ENCODE assay signal across 1 cellular context in the genomic region with DNA sequence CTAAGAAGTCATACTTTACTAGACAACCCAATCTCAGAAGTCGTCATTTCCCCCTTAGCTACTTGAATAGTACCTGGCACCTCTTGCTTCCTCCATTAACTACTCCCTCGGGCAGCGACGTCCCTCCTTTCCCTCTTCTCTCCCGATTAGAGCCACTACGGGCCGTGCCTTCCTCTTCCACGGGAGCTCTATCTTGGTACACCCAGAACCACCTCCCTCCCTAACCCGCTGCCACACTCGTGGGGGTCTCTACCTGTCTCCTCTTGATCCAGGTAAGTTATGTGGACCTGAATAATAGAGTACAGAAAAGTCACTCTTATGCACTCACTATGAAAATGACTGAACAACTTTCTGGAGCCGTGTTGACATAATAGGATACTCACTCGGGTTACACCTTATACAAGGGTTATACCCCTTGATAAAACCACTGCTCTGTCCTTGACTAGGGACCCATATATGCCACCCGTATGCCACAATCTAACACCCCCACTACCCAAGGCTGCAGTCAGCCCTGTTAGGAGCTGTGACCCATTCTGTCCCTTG.
TF ChIP-seq lines count a peak whose summit lies in the region.

No MANE protein-coding gene starts in this region.

TF ChIP-seq in HepG2, 621 proteins besides CTCF, POLR2A, EP300 and RAD21 (continued from another document):
- TF ChIP-seq, protein P1, sequence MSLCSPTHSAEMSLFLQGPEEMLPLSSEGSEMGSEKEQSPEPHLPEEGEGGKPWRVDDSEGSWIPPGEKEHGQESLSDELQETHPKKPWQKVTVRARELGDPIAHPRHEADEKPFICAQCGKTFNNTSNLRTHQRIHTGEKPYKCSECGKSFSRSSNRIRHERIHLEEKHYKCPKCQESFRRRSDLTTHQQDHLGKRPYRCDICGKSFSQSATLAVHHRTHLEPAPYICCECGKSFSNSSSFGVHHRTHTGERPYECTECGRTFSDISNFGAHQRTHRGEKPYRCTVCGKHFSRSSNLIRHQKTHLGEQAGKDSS (CRISPR knock-in tag; IDR thresholded peaks at IDR 0.05; ENCODE audit: borderline replicate concordance, low read depth): no peak
- TF ChIP-seq ZNF720 (CRISPR knock-in tag; IDR thresholded peaks at IDR 0.05) (no peak), ISL2 (CRISPR knock-in tag; IDR thresholded peaks at IDR 0.05) (no peak), ZFYVE20 (CRISPR knock-in tag; IDR thresholded peaks at IDR 0.05; ENCODE audit: borderline replicate concordance, low read depth) (no peak), TARDBP (CRISPR knock-in tag; IDR thresholded peaks at IDR 0.05) (no peak), ZNF468 (CRISPR knock-in tag; IDR thresholded peaks at IDR 0.05) (no peak)
- TF ChIP-seq, protein P2, sequence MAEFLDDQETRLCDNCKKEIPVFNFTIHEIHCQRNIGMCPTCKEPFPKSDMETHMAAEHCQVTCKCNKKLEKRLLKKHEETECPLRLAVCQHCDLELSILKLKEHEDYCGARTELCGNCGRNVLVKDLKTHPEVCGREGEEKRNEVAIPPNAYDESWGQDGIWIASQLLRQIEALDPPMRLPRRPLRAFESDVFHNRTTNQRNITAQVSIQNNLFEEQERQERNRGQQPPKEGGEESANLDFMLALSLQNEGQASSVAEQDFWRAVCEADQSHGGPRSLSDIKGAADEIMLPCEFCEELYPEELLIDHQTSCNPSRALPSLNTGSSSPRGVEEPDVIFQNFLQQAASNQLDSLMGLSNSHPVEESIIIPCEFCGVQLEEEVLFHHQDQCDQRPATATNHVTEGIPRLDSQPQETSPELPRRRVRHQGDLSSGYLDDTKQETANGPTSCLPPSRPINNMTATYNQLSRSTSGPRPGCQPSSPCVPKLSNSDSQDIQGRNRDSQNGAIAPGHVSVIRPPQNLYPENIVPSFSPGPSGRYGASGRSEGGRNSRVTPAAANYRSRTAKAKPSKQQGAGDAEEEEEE (CRISPR knock-in tag; IDR thresholded peaks at IDR 0.05; ENCODE audit: borderline replicate concordance): no peak
- TF ChIP-seq, protein P3, sequence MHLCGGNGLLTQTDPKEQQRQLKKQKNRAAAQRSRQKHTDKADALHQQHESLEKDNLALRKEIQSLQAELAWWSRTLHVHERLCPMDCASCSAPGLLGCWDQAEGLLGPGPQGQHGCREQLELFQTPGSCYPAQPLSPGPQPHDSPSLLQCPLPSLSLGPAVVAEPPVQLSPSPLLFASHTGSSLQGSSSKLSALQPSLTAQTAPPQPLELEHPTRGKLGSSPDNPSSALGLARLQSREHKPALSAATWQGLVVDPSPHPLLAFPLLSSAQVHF (CRISPR knock-in tag; IDR thresholded peaks at IDR 0.05): no peak
- TF ChIP-seq, protein P4, sequence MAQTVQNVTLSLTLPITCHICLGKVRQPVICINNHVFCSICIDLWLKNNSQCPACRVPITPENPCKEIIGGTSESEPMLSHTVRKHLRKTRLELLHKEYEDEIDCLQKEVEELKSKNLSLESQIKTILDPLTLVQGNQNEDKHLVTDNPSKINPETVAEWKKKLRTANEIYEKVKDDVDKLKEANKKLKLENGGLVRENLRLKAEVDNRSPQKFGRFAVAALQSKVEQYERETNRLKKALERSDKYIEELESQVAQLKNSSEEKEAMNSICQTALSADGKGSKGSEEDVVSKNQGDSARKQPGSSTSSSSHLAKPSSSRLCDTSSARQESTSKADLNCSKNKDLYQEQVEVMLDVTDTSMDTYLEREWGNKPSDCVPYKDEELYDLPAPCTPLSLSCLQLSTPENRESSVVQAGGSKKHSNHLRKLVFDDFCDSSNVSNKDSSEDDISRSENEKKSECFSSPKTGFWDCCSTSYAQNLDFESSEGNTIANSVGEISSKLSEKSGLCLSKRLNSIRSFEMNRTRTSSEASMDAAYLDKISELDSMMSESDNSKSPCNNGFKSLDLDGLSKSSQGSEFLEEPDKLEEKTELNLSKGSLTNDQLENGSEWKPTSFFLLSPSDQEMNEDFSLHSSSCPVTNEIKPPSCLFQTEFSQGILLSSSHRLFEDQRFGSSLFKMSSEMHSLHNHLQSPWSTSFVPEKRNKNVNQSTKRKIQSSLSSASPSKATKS (CRISPR knock-in tag; IDR thresholded peaks at IDR 0.05): peak; percentile 16; the same call in 1 of the 2 replicates
- TF ChIP-seq, protein P5, sequence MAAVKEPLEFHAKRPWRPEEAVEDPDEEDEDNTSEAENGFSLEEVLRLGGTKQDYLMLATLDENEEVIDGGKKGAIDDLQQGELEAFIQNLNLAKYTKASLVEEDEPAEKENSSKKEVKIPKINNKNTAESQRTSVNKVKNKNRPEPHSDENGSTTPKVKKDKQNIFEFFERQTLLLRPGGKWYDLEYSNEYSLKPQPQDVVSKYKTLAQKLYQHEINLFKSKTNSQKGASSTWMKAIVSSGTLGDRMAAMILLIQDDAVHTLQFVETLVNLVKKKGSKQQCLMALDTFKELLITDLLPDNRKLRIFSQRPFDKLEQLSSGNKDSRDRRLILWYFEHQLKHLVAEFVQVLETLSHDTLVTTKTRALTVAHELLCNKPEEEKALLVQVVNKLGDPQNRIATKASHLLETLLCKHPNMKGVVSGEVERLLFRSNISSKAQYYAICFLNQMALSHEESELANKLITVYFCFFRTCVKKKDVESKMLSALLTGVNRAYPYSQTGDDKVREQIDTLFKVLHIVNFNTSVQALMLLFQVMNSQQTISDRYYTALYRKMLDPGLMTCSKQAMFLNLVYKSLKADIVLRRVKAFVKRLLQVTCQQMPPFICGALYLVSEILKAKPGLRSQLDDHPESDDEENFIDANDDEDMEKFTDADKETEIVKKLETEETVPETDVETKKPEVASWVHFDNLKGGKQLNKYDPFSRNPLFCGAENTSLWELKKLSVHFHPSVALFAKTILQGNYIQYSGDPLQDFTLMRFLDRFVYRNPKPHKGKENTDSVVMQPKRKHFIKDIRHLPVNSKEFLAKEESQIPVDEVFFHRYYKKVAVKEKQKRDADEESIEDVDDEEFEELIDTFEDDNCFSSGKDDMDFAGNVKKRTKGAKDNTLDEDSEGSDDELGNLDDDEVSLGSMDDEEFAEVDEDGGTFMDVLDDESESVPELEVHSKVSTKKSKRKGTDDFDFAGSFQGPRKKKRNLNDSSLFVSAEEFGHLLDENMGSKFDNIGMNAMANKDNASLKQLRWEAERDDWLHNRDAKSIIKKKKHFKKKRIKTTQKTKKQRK (IDR thresholded peaks at IDR 0.05; ENCODE audit: low read length): no peak
